Comparison of ENCODE assay signal across 1 cellular context in the genomic region with DNA sequence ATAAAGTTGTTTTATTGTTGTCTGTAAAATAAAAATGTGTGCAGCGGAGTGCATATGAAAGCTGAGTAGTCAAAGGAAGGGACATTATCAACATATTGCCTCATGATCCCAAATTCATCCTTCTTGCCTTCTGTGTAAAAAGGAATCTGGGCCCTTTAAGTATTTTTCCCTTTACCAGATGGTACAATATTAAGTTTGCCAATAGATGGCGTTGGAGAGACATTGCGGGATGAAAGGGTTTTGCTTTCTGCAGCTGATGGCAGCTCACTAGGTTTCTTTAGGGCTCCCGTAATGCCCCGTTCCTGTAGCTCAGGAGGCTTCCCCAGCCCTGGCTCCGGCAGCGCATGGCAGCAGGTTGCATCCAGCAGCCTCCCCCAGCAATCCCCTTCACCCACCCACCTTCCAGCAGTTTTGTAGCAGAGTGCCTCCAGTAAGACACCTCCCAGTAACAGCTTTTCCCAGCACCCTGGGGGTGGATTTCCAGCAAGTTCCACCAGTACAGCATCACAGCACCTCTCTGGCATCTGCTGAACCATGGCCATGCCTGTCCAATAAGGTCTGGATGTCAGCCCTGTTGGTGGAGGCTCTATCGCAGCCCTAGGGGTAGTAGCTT.
TF ChIP-seq lines count a peak whose summit lies in the region.

No MANE protein-coding gene starts in this region.

TF ChIP-seq in K562, 482 proteins besides CTCF, POLR2A, EP300 and RAD21 (continued from another document):
- TF ChIP-seq, protein P1, sequence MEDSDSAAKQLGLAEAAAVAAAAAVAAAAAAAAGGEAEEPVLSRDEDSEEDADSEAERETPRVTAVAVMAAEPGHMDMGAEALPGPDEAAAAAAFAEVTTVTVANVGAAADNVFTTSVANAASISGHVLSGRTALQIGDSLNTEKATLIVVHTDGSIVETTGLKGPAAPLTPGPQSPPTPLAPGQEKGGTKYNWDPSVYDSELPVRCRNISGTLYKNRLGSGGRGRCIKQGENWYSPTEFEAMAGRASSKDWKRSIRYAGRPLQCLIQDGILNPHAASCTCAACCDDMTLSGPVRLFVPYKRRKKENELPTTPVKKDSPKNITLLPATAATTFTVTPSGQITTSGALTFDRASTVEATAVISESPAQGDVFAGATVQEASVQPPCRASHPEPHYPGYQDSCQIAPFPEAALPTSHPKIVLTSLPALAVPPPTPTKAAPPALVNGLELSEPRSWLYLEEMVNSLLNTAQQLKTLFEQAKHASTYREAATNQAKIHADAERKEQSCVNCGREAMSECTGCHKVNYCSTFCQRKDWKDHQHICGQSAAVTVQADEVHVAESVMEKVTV (CRISPR knock-in tag; IDR thresholded peaks at IDR 0.05) = 0 out of 2 replicates have a peak, but pooled peaks have one; percentile 14
- TF ChIP-seq MAZ (CRISPR knock-in tag; conservative IDR thresholded peaks at IDR 0.05 in 1 of 2, IDR thresholded peaks at IDR 0.05 in 1 of 2) (no peak), STAG1 (CRISPR knock-in tag; IDR thresholded peaks at IDR 0.05; ENCODE audit: borderline replicate concordance) (peak; percentile 32; the same call in 1 of the 2 replicates), SIN3A (IDR thresholded peaks at IDR 0.05; ENCODE audit: borderline replicate concordance in 2 of 2, control insufficient read depth in 1 of 2, low read depth in 2 of 2, low read length in 2 of 2) (no peak), CBX5 (IDR thresholded peaks at IDR 0.05; ENCODE audit: borderline replicate concordance, low read depth) (0 out of 2 replicates have a peak, but pooled peaks have one; percentile 35), SMC3 (conservative IDR thresholded peaks at IDR 0.05; ENCODE audit: insufficient read depth, low read depth, low read length) (0 out of 2 replicates have a peak, but pooled peaks have one; percentile 21), DPF2 (IDR thresholded peaks at IDR 0.05) (no peak), KAT2B (IDR thresholded peaks at IDR 0.05; ENCODE audit: low read depth, low read length) (no peak), ADNP (tag; IDR thresholded peaks at IDR 0.05) (no peak), CBX3 (IDR thresholded peaks at IDR 0.05; ENCODE audit: borderline replicate concordance in 1 of 2, low read length in 2 of 2) (peak in 1 of 2 experiments; percentile 89; a peak in 2 of 3 replicates)
- TF ChIP-seq, protein P2, sequence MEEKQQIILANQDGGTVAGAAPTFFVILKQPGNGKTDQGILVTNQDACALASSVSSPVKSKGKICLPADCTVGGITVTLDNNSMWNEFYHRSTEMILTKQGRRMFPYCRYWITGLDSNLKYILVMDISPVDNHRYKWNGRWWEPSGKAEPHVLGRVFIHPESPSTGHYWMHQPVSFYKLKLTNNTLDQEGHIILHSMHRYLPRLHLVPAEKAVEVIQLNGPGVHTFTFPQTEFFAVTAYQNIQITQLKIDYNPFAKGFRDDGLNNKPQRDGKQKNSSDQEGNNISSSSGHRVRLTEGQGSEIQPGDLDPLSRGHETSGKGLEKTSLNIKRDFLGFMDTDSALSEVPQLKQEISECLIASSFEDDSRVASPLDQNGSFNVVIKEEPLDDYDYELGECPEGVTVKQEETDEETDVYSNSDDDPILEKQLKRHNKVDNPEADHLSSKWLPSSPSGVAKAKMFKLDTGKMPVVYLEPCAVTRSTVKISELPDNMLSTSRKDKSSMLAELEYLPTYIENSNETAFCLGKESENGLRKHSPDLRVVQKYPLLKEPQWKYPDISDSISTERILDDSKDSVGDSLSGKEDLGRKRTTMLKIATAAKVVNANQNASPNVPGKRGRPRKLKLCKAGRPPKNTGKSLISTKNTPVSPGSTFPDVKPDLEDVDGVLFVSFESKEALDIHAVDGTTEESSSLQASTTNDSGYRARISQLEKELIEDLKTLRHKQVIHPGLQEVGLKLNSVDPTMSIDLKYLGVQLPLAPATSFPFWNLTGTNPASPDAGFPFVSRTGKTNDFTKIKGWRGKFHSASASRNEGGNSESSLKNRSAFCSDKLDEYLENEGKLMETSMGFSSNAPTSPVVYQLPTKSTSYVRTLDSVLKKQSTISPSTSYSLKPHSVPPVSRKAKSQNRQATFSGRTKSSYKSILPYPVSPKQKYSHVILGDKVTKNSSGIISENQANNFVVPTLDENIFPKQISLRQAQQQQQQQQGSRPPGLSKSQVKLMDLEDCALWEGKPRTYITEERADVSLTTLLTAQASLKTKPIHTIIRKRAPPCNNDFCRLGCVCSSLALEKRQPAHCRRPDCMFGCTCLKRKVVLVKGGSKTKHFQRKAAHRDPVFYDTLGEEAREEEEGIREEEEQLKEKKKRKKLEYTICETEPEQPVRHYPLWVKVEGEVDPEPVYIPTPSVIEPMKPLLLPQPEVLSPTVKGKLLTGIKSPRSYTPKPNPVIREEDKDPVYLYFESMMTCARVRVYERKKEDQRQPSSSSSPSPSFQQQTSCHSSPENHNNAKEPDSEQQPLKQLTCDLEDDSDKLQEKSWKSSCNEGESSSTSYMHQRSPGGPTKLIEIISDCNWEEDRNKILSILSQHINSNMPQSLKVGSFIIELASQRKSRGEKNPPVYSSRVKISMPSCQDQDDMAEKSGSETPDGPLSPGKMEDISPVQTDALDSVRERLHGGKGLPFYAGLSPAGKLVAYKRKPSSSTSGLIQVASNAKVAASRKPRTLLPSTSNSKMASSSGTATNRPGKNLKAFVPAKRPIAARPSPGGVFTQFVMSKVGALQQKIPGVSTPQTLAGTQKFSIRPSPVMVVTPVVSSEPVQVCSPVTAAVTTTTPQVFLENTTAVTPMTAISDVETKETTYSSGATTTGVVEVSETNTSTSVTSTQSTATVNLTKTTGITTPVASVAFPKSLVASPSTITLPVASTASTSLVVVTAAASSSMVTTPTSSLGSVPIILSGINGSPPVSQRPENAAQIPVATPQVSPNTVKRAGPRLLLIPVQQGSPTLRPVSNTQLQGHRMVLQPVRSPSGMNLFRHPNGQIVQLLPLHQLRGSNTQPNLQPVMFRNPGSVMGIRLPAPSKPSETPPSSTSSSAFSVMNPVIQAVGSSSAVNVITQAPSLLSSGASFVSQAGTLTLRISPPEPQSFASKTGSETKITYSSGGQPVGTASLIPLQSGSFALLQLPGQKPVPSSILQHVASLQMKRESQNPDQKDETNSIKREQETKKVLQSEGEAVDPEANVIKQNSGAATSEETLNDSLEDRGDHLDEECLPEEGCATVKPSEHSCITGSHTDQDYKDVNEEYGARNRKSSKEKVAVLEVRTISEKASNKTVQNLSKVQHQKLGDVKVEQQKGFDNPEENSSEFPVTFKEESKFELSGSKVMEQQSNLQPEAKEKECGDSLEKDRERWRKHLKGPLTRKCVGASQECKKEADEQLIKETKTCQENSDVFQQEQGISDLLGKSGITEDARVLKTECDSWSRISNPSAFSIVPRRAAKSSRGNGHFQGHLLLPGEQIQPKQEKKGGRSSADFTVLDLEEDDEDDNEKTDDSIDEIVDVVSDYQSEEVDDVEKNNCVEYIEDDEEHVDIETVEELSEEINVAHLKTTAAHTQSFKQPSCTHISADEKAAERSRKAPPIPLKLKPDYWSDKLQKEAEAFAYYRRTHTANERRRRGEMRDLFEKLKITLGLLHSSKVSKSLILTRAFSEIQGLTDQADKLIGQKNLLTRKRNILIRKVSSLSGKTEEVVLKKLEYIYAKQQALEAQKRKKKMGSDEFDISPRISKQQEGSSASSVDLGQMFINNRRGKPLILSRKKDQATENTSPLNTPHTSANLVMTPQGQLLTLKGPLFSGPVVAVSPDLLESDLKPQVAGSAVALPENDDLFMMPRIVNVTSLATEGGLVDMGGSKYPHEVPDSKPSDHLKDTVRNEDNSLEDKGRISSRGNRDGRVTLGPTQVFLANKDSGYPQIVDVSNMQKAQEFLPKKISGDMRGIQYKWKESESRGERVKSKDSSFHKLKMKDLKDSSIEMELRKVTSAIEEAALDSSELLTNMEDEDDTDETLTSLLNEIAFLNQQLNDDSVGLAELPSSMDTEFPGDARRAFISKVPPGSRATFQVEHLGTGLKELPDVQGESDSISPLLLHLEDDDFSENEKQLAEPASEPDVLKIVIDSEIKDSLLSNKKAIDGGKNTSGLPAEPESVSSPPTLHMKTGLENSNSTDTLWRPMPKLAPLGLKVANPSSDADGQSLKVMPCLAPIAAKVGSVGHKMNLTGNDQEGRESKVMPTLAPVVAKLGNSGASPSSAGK (IDR thresholded peaks at IDR 0.05) = no peak
- TF ChIP-seq, protein P3, sequence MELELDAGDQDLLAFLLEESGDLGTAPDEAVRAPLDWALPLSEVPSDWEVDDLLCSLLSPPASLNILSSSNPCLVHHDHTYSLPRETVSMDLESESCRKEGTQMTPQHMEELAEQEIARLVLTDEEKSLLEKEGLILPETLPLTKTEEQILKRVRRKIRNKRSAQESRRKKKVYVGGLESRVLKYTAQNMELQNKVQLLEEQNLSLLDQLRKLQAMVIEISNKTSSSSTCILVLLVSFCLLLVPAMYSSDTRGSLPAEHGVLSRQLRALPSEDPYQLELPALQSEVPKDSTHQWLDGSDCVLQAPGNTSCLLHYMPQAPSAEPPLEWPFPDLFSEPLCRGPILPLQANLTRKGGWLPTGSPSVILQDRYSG (tag; conservative IDR thresholded peaks at IDR 0.05; ENCODE audit: low read depth) = no peak
- TF ChIP-seq, protein P4, sequence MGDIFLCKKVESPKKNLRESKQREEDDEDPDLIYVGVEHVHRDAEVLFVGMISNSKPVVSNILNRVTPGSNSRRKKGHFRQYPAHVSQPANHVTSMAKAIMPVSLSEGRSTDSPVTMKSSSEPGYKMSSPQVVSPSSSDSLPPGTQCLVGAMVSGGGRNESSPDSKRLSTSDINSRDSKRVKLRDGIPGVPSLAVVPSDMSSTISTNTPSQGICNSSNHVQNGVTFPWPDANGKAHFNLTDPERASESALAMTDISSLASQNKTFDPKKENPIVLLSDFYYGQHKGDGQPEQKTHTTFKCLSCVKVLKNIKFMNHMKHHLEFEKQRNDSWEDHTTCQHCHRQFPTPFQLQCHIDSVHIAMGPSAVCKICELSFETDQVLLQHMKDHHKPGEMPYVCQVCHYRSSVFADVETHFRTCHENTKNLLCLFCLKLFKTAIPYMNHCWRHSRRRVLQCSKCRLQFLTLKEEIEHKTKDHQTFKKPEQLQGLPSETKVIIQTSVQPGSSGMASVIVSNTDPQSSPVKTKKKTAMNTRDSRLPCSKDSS (IDR thresholded peaks at IDR 0.05; ENCODE audit: low read depth, partially characterized antibody) = peak; percentile 42
